In the genomic region with DNA sequence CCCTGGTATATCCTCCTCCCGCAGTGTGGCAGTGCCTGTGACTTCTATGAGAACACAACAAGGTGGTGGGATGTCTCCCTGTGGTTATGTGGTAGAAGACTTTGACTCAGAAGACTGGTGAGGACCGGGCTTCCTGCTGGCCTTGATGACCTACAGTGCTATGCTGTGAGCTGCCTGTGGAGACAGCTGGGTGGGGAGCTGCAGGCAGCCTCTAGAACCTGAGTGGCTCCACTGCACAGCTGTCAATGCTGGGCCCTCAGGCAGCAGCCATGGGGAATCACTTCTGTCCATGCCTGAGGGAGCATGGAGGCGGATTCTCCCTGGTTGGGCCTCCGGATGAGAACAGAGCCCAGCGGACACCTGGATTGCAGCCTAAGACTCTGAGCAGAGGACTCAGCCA, we compare ENCODE assay signal across 1 cellular context.
TF ChIP-seq lines count a peak whose summit lies in the region.

No MANE protein-coding gene starts in this region.

TF ChIP-seq in HepG2, 621 proteins besides CTCF, POLR2A, EP300 and RAD21 (continued from another document):
- TF ChIP-seq, protein P1, sequence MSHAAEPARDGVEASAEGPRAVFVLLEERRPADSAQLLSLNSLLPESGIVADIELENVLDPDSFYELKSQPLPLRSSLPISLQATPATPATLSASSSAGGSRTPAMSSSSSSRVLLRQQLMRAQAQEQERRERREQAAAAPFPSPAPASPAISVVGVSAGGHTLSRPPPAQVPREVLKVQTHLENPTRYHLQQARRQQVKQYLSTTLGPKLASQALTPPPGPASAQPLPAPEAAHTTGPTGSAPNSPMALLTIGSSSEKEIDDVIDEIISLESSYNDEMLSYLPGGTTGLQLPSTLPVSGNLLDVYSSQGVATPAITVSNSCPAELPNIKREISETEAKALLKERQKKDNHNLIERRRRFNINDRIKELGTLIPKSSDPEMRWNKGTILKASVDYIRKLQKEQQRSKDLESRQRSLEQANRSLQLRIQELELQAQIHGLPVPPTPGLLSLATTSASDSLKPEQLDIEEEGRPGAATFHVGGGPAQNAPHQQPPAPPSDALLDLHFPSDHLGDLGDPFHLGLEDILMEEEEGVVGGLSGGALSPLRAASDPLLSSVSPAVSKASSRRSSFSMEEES (CRISPR knock-in tag; IDR thresholded peaks at IDR 0.05), result no peak
- TF ChIP-seq, protein P2, sequence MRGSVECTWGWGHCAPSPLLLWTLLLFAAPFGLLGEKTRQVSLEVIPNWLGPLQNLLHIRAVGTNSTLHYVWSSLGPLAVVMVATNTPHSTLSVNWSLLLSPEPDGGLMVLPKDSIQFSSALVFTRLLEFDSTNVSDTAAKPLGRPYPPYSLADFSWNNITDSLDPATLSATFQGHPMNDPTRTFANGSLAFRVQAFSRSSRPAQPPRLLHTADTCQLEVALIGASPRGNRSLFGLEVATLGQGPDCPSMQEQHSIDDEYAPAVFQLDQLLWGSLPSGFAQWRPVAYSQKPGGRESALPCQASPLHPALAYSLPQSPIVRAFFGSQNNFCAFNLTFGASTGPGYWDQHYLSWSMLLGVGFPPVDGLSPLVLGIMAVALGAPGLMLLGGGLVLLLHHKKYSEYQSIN (CRISPR knock-in tag; IDR thresholded peaks at IDR 0.05; ENCODE audit: borderline replicate concordance), result no peak
- no peak for TF ChIP-seq RFX3 (CRISPR knock-in tag; IDR thresholded peaks at IDR 0.05)
- TF ChIP-seq, protein P3, sequence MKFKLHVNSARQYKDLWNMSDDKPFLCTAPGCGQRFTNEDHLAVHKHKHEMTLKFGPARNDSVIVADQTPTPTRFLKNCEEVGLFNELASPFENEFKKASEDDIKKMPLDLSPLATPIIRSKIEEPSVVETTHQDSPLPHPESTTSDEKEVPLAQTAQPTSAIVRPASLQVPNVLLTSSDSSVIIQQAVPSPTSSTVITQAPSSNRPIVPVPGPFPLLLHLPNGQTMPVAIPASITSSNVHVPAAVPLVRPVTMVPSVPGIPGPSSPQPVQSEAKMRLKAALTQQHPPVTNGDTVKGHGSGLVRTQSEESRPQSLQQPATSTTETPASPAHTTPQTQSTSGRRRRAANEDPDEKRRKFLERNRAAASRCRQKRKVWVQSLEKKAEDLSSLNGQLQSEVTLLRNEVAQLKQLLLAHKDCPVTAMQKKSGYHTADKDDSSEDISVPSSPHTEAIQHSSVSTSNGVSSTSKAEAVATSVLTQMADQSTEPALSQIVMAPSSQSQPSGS (CRISPR knock-in tag; IDR thresholded peaks at IDR 0.05), result no peak
- TF ChIP-seq, protein P4, sequence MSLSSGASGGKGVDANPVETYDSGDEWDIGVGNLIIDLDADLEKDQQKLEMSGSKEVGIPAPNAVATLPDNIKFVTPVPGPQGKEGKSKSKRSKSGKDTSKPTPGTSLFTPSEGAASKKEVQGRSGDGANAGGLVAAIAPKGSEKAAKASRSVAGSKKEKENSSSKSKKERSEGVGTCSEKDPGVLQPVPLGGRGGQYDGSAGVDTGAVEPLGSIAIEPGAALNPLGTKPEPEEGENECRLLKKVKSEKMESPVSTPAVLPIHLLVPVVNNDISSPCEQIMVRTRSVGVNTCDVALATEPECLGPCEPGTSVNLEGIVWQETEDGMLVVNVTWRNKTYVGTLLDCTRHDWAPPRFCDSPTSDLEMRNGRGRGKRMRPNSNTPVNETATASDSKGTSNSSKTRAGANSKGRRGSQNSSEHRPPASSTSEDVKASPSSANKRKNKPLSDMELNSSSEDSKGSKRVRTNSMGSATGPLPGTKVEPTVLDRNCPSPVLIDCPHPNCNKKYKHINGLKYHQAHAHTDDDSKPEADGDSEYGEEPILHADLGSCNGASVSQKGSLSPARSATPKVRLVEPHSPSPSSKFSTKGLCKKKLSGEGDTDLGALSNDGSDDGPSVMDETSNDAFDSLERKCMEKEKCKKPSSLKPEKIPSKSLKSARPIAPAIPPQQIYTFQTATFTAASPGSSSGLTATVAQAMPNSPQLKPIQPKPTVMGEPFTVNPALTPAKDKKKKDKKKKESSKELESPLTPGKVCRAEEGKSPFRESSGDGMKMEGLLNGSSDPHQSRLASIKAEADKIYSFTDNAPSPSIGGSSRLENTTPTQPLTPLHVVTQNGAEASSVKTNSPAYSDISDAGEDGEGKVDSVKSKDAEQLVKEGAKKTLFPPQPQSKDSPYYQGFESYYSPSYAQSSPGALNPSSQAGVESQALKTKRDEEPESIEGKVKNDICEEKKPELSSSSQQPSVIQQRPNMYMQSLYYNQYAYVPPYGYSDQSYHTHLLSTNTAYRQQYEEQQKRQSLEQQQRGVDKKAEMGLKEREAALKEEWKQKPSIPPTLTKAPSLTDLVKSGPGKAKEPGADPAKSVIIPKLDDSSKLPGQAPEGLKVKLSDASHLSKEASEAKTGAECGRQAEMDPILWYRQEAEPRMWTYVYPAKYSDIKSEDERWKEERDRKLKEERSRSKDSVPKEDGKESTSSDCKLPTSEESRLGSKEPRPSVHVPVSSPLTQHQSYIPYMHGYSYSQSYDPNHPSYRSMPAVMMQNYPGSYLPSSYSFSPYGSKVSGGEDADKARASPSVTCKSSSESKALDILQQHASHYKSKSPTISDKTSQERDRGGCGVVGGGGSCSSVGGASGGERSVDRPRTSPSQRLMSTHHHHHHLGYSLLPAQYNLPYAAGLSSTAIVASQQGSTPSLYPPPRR (CRISPR knock-in tag; IDR thresholded peaks at IDR 0.05; ENCODE audit: borderline replicate concordance), result no peak
- no peak for TF ChIP-seq EZH2 (conservative IDR thresholded peaks at IDR 0.05; ENCODE audit: low read depth, low read length)
- no peak for TF ChIP-seq CHD4 (IDR thresholded peaks at IDR 0.05; ENCODE audit: borderline replicate concordance, low read length)
- TF ChIP-seq, protein P5, sequence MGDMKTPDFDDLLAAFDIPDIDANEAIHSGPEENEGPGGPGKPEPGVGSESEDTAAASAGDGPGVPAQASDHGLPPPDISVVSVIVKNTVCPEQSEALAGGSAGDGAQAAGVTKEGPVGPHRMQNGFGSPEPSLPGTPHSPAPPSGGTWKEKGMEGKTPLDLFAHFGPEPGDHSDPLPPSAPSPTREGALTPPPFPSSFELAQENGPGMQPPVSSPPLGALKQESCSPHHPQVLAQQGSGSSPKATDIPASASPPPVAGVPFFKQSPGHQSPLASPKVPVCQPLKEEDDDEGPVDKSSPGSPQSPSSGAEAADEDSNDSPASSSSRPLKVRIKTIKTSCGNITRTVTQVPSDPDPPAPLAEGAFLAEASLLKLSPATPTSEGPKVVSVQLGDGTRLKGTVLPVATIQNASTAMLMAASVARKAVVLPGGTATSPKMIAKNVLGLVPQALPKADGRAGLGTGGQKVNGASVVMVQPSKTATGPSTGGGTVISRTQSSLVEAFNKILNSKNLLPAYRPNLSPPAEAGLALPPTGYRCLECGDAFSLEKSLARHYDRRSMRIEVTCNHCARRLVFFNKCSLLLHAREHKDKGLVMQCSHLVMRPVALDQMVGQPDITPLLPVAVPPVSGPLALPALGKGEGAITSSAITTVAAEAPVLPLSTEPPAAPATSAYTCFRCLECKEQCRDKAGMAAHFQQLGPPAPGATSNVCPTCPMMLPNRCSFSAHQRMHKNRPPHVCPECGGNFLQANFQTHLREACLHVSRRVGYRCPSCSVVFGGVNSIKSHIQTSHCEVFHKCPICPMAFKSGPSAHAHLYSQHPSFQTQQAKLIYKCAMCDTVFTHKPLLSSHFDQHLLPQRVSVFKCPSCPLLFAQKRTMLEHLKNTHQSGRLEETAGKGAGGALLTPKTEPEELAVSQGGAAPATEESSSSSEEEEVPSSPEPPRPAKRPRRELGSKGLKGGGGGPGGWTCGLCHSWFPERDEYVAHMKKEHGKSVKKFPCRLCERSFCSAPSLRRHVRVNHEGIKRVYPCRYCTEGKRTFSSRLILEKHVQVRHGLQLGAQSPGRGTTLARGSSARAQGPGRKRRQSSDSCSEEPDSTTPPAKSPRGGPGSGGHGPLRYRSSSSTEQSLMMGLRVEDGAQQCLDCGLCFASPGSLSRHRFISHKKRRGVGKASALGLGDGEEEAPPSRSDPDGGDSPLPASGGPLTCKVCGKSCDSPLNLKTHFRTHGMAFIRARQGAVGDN (CRISPR knock-in tag; IDR thresholded peaks at IDR 0.05), result peak; percentile 46
- TF ChIP-seq, protein P6, sequence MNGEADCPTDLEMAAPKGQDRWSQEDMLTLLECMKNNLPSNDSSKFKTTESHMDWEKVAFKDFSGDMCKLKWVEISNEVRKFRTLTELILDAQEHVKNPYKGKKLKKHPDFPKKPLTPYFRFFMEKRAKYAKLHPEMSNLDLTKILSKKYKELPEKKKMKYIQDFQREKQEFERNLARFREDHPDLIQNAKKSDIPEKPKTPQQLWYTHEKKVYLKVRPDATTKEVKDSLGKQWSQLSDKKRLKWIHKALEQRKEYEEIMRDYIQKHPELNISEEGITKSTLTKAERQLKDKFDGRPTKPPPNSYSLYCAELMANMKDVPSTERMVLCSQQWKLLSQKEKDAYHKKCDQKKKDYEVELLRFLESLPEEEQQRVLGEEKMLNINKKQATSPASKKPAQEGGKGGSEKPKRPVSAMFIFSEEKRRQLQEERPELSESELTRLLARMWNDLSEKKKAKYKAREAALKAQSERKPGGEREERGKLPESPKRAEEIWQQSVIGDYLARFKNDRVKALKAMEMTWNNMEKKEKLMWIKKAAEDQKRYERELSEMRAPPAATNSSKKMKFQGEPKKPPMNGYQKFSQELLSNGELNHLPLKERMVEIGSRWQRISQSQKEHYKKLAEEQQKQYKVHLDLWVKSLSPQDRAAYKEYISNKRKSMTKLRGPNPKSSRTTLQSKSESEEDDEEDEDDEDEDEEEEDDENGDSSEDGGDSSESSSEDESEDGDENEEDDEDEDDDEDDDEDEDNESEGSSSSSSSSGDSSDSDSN (CRISPR knock-in tag; IDR thresholded peaks at IDR 0.05), result 0 out of 2 replicates have a peak, but pooled peaks have one; percentile 10
- TF ChIP-seq, protein P7, sequence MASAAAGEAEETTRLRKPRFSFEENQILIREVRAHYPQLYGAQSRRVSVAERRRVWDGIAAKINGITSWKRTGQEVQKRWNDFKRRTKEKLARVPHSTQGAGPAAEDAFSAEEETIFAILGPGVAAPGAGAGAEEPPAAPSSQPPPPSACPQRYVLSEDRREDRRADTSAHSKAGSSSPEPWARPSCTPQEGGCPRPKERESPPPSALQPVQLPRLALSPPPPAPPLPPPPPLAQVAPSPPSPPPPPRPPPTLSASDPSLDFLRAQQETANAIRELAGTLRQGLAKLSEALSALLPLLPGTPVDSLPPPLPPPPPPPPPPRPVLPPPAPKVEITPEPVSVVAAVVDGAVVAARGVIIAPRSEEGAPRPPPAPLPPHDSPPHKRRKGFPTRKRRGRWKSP (CRISPR knock-in tag; IDR thresholded peaks at IDR 0.05), result no peak
